1 cellular context compared by ENCODE assay signal in the genomic region with DNA sequence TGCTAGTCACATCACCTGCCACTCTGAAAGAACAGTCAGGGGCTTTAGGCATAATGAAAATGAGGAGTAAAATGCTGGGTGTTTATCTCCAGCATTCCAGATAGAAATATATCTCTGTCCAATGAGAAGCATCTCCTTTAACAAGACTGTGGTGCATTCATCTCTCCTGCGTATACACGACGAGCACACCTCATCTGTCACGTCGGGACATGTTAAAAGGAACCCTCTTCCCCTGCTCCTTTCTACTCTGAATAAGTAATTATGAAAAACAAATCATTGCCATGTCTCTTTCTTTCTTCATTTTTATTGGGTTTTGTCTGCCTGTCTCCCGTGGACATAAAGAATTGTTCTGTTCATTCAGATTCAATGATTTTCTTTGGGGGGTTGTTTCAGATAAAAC.
TF ChIP-seq lines count a peak whose summit lies in the region.

No MANE protein-coding gene starts in this region.

TF ChIP-seq in endothelial cell of umbilical vein, 7 proteins besides CTCF, POLR2A, EP300 and RAD21 (continued from another document):
- no peak for TF ChIP-seq EZH2 (IDR thresholded peaks at IDR 0.05; ENCODE audit: borderline replicate concordance, low read depth, low read length, severe bottlenecking)
- no peak for TF ChIP-seq MYC (IDR thresholded peaks at IDR 0.05; ENCODE audit: low read depth, low read length)
- TF ChIP-seq, protein P1, sequence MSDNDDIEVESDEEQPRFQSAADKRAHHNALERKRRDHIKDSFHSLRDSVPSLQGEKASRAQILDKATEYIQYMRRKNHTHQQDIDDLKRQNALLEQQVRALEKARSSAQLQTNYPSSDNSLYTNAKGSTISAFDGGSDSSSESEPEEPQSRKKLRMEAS (IDR thresholded peaks at IDR 0.05; ENCODE audit: insufficient read depth, insufficient read length), result no peak
- TF ChIP-seq FOS (IDR thresholded peaks at IDR 0.05; ENCODE audit: borderline replicate concordance, insufficient read depth, low read length), result no peak
- no peak for TF ChIP-seq POLR2AphosphoS5 (IDR thresholded peaks at IDR 0.05; ENCODE audit: insufficient read depth, low read depth, low read length)
- TF ChIP-seq JUN (IDR thresholded peaks at IDR 0.05; ENCODE audit: borderline replicate concordance, insufficient read depth, insufficient read length, low read depth), result no peak
